Comparison of ENCODE assay signal across 8 cellular contexts in the genomic region with DNA sequence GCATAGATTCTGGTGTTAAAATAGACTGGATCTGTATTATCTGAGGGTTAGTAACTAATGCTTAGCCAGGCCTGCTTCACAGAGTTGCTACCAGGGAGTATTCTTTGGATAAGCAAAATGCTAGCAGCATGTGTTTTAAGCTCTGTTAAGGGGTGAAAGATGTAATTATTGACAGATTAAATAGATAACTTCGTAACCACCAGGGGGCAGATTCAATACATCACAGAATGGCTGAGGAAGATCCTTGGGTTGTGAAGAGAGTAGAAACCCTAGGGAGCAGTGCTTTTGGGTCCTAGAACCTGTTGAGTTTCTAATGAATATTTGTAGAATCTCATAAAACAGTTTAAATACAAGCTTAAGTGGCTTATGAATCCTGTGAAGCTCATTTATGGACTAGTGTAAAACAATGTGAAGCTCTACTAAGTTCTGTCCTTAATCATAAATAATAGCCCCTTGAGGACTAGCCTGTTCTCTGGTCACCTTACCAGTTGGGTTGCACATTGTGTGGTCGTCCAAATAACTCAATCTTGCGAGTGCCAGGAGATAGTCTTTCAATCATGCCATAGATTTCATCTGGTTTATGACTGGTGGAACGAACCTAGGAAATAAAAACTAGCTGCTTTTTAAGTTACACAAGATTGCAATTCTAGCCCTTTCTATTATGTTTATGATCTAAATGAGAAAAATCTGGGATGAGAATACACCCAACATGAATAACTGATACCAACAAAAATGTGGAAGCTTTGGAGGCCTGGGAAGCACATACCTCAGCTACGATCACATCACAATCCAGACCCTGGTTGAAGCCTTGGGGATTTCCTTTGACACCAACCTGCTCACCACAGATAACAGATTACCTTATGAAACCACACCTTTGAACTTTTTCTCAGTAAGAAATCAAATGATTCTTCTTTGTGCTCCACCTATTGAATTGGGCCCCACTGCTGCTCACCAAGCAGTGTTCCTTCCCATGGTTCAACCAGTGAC. TPM values are rescaled to one million over a fixed set of nuclear protein-coding genes. Genes with fewer than 3 reads are reported as not detected.
DNase-seq lines count a peak whose midpoint lies in the region; ATAC-seq, FAIRE-seq and TF ChIP-seq lines count a peak whose summit lies in the region.

No MANE protein-coding gene starts in this region.

- FAIRE-seq in D721Med (lab: Jason Lieb, UNC): peak; percentile 55

- TF ChIP-seq CTCF in D721Med (IDR thresholded peaks at IDR 0.05; ENCODE audit: insufficient read depth, missing control alignments): peak; percentile 52
- TF ChIP-seq CTCF in WI38 (IDR thresholded peaks at IDR 0.05; ENCODE audit: low read depth, low read length): peak; percentile 24; the same call in 1 of the 2 replicates
- peak; percentile 38 for TF ChIP-seq CTCF in fibroblast of the aortic adventitia (IDR thresholded peaks at IDR 0.05; ENCODE audit: insufficient read depth, low read length)

- ATAC-seq in GM21737 (IDR thresholded peaks at IDR 0.05; ENCODE audit: unreplicated experiment) (peak; percentile 54), GM18502 (IDR thresholded peaks at IDR 0.05; ENCODE audit: poor library complexity, unreplicated experiment) (no peak), HG03025 (IDR thresholded peaks at IDR 0.05; ENCODE audit: low FRiP score, unreplicated experiment) (no peak)

- no peak for DNase-seq in D721Med (ENCODE audit: insufficient read length, low spot score)
- DNase-seq in NCI-H2107 (lab: John Stamatoyannopoulos, UW): peak; percentile 23
- peak; percentile 63 for DNase-seq in fibroblast of the aortic adventitia (ENCODE audit: low read depth)
- DNase-seq in pons (ENCODE audit: low spot score): peak; percentile 56

- no peak overlapping the region for H3K4me3 ChIP-seq in WI38 (ENCODE audit: low read depth, low read length)
- no peak overlapping the region for H3K4me3 ChIP-seq in fibroblast of the aortic adventitia (ENCODE audit: low read depth, low read length)

RNA-seq across cellular contexts. Expression of a gene that starts 12.3 kb away (rescaled TPM):
- 27.7 and 36.2 TPM in 2 replicates for total RNA-seq in fibroblast of the aortic adventitia (ENCODE audit: low replicate concordance)

RNA-seq across cellular contexts. Expression of a gene that starts 21.8 kb away (rescaled TPM):
- 21.1 and 37.2 TPM in 2 replicates for total RNA-seq in fibroblast of the aortic adventitia (ENCODE audit: low replicate concordance)

RNA-seq across cellular contexts. Expression of a gene that starts 22.1 kb away (rescaled TPM):
- 7.8 and 28.1 TPM in 2 replicates for total RNA-seq in fibroblast of the aortic adventitia (ENCODE audit: low replicate concordance)

RNA-seq across cellular contexts. Expression of a gene that starts 27.3 kb away (rescaled TPM):
- 5.3 and 9.0 TPM in 2 replicates for total RNA-seq in fibroblast of the aortic adventitia (ENCODE audit: low replicate concordance)

RNA-seq across cellular contexts. Expression of a gene that starts 42.9 kb away (rescaled TPM):
- total RNA-seq in fibroblast of the aortic adventitia (ENCODE audit: low replicate concordance): 59.8 and 72.7 TPM in 2 replicates
